8 cellular contexts compared by ENCODE assay signal in the genomic region with DNA sequence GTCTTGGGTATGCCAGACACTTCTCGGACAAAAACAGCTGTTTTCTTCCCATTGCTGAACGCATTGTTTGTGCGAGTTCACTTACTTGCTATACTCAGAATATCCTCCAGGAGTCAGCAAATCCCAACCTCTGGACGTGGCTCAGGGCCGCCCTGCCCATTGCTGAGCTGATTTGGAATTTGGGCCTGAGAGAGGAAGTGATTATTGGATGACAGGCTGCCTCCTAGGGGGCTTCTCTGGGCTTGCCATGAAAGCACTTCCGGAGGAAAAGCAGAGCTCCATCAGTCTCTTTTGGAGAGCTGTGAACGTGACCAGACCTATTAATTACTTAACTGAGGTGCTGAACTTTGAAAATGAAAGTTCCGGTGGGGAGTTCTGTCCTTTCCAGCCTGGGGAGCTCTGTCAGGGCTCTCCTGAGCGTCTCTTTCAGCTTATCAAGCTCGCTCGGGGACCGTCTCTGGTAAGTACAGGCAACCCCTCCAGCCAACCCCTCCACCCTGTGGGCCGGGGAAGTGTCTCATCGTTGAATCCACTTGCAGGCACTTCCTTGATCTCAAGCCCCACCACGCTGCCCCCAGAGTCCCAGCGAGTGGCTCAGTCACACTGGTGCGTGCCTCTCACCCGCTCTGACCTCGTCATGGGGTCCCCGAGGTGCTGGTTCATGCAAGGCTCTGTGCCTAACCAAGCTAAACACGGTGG.
DNase-seq lines count a peak whose midpoint lies in the region; ATAC-seq and TF ChIP-seq lines count a peak whose summit lies in the region.

No MANE protein-coding gene starts in this region.

- peak overlapping the region; percentile 35; the same call in 1 of the 2 replicates for H3K9ac ChIP-seq in OCI-LY1 (ENCODE audit: low read length)

- H3K9me3 Mint-ChIP-seq in CD4-positive, CD25-positive, alpha-beta regulatory T cell, result no peaks in the 10 kb centered on the region
- H3K9me3 Mint-ChIP-seq in natural killer cell, result no peaks in the 10 kb centered on the region

- TF ChIP-seq POLR2A in esophagus muscularis mucosa (IDR thresholded peaks at IDR 0.05; ENCODE audit: low read depth), result no peak

- no peaks in the 10 kb centered on the region for H3F3A ChIP-seq in OCI-LY1 (ENCODE audit: insufficient read depth, low read length)

- peak; percentile 92 for TF ChIP-seq CTCF in OCI-LY1 (IDR thresholded peaks at IDR 0.05; ENCODE audit: low read length)
- peak; percentile 75 to 91 (median 81) for TF ChIP-seq CTCF in esophagus muscularis mucosa (IDR thresholded peaks at IDR 0.05)
- peak; percentile 88 for TF ChIP-seq CTCF in natural killer cell (IDR thresholded peaks at IDR 0.05)

- peak; percentile 18 to 62 (median 51) for DNase-seq in CD4-positive, CD25-positive, alpha-beta regulatory T cell
- DNase-seq in HuH-7 (ENCODE audit: low spot score) (peak; percentile 68), activated T-cell treated with anti-CD3 and anti-CD28 coated beads for 1 hour (ENCODE audit: low read depth) (peak; percentile 34), esophagus muscularis mucosa (ENCODE audit: extremely low spot score) (no peak), natural killer cell (peak; percentile 34)
- peak; percentile 15 to 64 (median 24) for DNase-seq in stimulated activated naive CD4-positive, alpha-beta T cell (lab: John Stamatoyannopoulos, UW)

- H3K27me3 ChIP-seq in CD4-positive, CD25-positive, alpha-beta regulatory T cell (ENCODE audit: control insufficient read depth, insufficient read depth, low read length), result peaks cover 7% of the 10 kb centered on the region
- H3K27me3 ChIP-seq in OCI-LY1 (ENCODE audit: insufficient read depth, low read length) (peaks cover 4% of the 10 kb centered on the region; the same call in 1 of the 2 replicates), esophagus muscularis mucosa (peaks cover 0 to 32% (median 0%) of the 10 kb centered on the region in 4 donors)

- no peaks in the 10 kb centered on the region for H3K79me2 ChIP-seq in OCI-LY1 (ENCODE audit: insufficient read depth, low read length)

- peaks cover 4% of the 10 kb centered on the region for H3K4me1 ChIP-seq in CD4-positive, CD25-positive, alpha-beta regulatory T cell (ENCODE audit: control insufficient read depth, insufficient read depth, low read length, poor library complexity, severe bottlenecking)
- H3K4me1 ChIP-seq in OCI-LY1 (ENCODE audit: insufficient read depth, low read length, severe bottlenecking) (peaks cover 6% of the 10 kb centered on the region), esophagus muscularis mucosa (peaks cover 0 to 11% (median 11%) of the 10 kb centered on the region in 4 donors)

- no peaks in the 10 kb centered on the region for H3K9me2 ChIP-seq in OCI-LY1 (ENCODE audit: low read depth, low read length)

- no peaks in the 10 kb centered on the region for H3K9me3 ChIP-seq in CD4-positive, CD25-positive, alpha-beta regulatory T cell (ENCODE audit: control insufficient read depth in 2 of 2, low read length in 2 of 2)
- H3K9me3 ChIP-seq in OCI-LY1 (ENCODE audit: low read length) (no peaks in the 10 kb centered on the region), esophagus muscularis mucosa (no peaks in the 10 kb centered on the region)

- TF ChIP-seq EP300 in esophagus muscularis mucosa (IDR thresholded peaks at IDR 0.05), result no peak

- peaks cover 0 to 6% (median 3%) of the 10 kb centered on the region in 4 donors for H3K4me1 Mint-ChIP-seq in CD4-positive, CD25-positive, alpha-beta regulatory T cell
- H3K4me1 Mint-ChIP-seq in natural killer cell, result peaks cover 6% of the 10 kb centered on the region in 2 donors

- peaks cover 5% of the 10 kb centered on the region for H3K27me3 Mint-ChIP-seq in CD4-positive, CD25-positive, alpha-beta regulatory T cell
- peaks cover 13 to 21% of the 10 kb centered on the region in 2 donors for H3K27me3 Mint-ChIP-seq in natural killer cell (ENCODE audit: low read depth in 2 of 2)

- no peaks in the 10 kb centered on the region for H3K36me3 ChIP-seq in CD4-positive, CD25-positive, alpha-beta regulatory T cell (ENCODE audit: control insufficient read depth, insufficient read depth, low read length)
- no peaks in the 10 kb centered on the region for H3K36me3 ChIP-seq in OCI-LY1 (ENCODE audit: insufficient read depth, low read length)
- H3K36me3 ChIP-seq in esophagus muscularis mucosa, result no peaks in the 10 kb centered on the region

- peak overlapping the region; percentile 53 for H2AFZ ChIP-seq in OCI-LY1 (ENCODE audit: low read length)

- no peak overlapping the region for H3K27ac ChIP-seq in CD4-positive, CD25-positive, alpha-beta regulatory T cell (ENCODE audit: insufficient read depth, low read length, poor library complexity, severe bottlenecking)
- H3K27ac ChIP-seq in OCI-LY1 (ENCODE audit: low read depth, low read length, poor library complexity, severe bottlenecking) (no peak overlapping the region), esophagus muscularis mucosa (replicated peaks in 1 of 4) (no peak overlapping the region)

- no peaks in the 10 kb centered on the region for H3K36me3 Mint-ChIP-seq in CD4-positive, CD25-positive, alpha-beta regulatory T cell
- H3K36me3 Mint-ChIP-seq in natural killer cell, result no peaks in the 10 kb centered on the region

- WGBS in esophagus muscularis mucosa, result 36% methylated on average over 16 of the region's 21 CpGs

- H3K4me2 ChIP-seq in OCI-LY1 (ENCODE audit: low read length), result peak overlapping the region; percentile 70

- intact Hi-C loops in esophagus muscularis mucosa (cut with DNase I), result loop anchor here (2.0 to 5.0 kb wide), 5 partner anchors 142 to 1283 kb away; no protein-coding TSS in a partner anchor
- intact Hi-C loops in natural killer cell (cut with micrococcal nuclease), result loop anchor here (1.0 to 10.0 kb wide), 4 partner anchors 655 to 1283 kb away; no protein-coding TSS in a partner anchor

- ATAC-seq in CD4-positive, CD25-positive, alpha-beta regulatory T cell (ENCODE audit: low read depth in 2 of 2), result peak; percentile 71
- ATAC-seq in GM19463 (IDR thresholded peaks at IDR 0.05; ENCODE audit: unreplicated experiment) (peak; percentile 86), natural killer cell (peak; percentile 80 to 93 (median 93))

- peak overlapping the region; percentile 37 for H3K4me3 ChIP-seq in CD4-positive, CD25-positive, alpha-beta regulatory T cell (ENCODE audit: low read depth, low read length)
- H3K4me3 ChIP-seq in OCI-LY1 (ENCODE audit: low read depth, low read length, poor library complexity, severe bottlenecking) (peak overlapping the region; percentile 50), esophagus muscularis mucosa (peak overlapping the region in 1 of 4 donors; percentile 23)

- H3K27ac Mint-ChIP-seq in CD4-positive, CD25-positive, alpha-beta regulatory T cell, result no peak overlapping the region
- peak overlapping the region in 1 of 2 donors; percentile 57 for H3K27ac Mint-ChIP-seq in natural killer cell

- H3K4me3 Mint-ChIP-seq in CD4-positive, CD25-positive, alpha-beta regulatory T cell, result peak overlapping the region in 2 of 4 donors; percentile 26 to 57
- H3K4me3 Mint-ChIP-seq in natural killer cell, result peak overlapping the region; percentile 72

- H4K20me1 ChIP-seq in OCI-LY1 (ENCODE audit: insufficient read depth, low read length), result no peaks in the 10 kb centered on the region
